Comparison of ENCODE assay signal across 2 cellular contexts in the genomic region with DNA sequence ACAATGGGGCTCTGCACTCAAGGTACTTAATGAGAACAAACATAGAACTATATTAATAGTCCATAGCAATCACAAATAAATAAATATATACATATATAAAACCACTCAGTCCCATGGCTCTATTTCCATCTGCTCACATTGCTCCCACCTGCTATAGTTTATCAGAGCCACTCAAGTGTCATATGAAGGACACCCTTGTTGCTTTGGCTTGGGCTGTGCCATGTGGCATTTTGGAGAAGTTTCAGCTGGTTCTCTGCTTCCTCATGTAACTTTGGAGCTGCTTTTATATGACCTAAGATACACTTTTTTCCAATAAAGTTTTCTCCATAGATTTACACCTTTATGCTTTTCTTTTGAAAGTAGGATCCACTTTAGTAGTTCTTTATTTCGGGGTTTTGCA.
TF ChIP-seq lines count a peak whose summit lies in the region.

No MANE protein-coding gene starts in this region.

TF ChIP-seq in H1, 55 proteins besides CTCF, POLR2A, EP300 and RAD21 (continued from another document):
- TF ChIP-seq CHD7 (IDR thresholded peaks at IDR 0.05; ENCODE audit: insufficient replicate concordance, low read length) (no peak), YY1 (IDR thresholded peaks at IDR 0.05; ENCODE audit: low read depth, low read length) (no peak), RFX5 (IDR thresholded peaks at IDR 0.05; ENCODE audit: borderline replicate concordance, low read depth, low read length) (no peak), SP1 (IDR thresholded peaks at IDR 0.05; ENCODE audit: low read depth, low read length) (no peak)

TF ChIP-seq in HEK293T, 16 proteins besides CTCF, POLR2A, EP300 and RAD21 (continued from another document):
- TF ChIP-seq, protein P1, sequence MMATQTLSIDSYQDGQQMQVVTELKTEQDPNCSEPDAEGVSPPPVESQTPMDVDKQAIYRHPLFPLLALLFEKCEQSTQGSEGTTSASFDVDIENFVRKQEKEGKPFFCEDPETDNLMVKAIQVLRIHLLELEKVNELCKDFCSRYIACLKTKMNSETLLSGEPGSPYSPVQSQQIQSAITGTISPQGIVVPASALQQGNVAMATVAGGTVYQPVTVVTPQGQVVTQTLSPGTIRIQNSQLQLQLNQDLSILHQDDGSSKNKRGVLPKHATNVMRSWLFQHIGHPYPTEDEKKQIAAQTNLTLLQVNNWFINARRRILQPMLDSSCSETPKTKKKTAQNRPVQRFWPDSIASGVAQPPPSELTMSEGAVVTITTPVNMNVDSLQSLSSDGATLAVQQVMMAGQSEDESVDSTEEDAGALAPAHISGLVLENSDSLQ (IDR thresholded peaks at IDR 0.05), result no peak
- TF ChIP-seq HDGF (IDR thresholded peaks at IDR 0.05; ENCODE audit: borderline replicate concordance), result no peak
- TF ChIP-seq FOXK2 (IDR thresholded peaks at IDR 0.05), result no peak
- no peak for TF ChIP-seq FOXM1 (IDR thresholded peaks at IDR 0.05; ENCODE audit: borderline replicate concordance)
- TF ChIP-seq TARDBP (IDR thresholded peaks at IDR 0.05), result no peak
- no peak for TF ChIP-seq CTBP1 (IDR thresholded peaks at IDR 0.05; ENCODE audit: borderline replicate concordance)
- no peak for TF ChIP-seq ZNF384 (IDR thresholded peaks at IDR 0.05)
- no peak for TF ChIP-seq ELF4 (IDR thresholded peaks at IDR 0.05)
- TF ChIP-seq SUZ12 (IDR thresholded peaks at IDR 0.05), result no peak
